8 cellular contexts compared by ENCODE assay signal in the genomic region with DNA sequence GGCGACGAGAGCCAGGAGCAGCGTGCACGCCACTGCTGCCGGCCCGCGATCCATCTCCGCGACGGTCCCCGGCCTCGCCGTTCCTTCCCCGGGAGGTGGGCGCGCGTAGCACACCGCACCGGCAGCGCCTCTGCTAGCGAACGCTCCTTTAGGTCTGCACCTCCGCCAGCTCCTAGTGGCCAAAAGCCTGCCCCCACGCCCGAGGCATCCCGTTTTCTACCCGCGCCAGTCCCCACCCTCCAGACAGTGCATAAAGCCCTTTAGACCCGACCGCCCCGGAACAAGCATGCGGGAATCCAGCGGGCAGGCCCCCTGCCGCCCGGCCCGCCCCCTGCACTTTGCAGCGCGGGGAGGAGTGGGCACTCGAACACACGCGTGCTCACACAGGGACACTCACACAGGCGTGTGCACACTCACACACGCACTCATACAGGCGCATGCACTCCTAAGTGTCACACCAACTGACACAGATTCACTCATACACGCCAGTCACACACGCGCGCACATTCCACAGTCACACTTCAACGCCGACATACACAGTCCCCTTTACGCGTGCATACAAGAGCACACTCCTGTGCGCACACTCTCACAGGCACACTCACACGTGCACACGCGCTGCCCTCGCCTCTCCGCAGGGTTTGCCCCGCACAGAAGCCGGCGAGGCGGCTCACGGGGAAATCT. TPM values are rescaled to one million over a fixed set of nuclear protein-coding genes. Genes with fewer than 3 reads are reported as not detected.
DNase-seq lines count a peak whose midpoint lies in the region; ATAC-seq and TF ChIP-seq lines count a peak whose summit lies in the region.

Gene LRP2 (minus strand): TSS at position 189 of the 681 bp plus-strand sequence. CDS start 135 bp downstream, at position 54.

- no peaks in the 10 kb centered on the region for H3K9me3 ChIP-seq in HUES64 (ENCODE audit: insufficient read depth, low read depth, low read length)

- ATAC-seq in Right ventricle myocardium superior (ENCODE audit: poor library complexity) = peak; percentile 18
- no peak for ATAC-seq in GM19035 (IDR thresholded peaks at IDR 0.05; ENCODE audit: unreplicated experiment)
- ATAC-seq in GM21515 (IDR thresholded peaks at IDR 0.05; ENCODE audit: unreplicated experiment) = no peak
- no peak for ATAC-seq in GM21576 (IDR thresholded peaks at IDR 0.05; ENCODE audit: unreplicated experiment)

- peak within 1 kb of the TSS; percentile 56 for H3K9ac ChIP-seq in HUES64 (ENCODE audit: low read depth, low read length)

- H3K4me1 Mint-ChIP-seq in activated T-helper 1 cell treated with anti-CD3 and anti-CD28 coated beads, Interleukin-12 subunit alpha, Interleukin-12 subunit beta, Interleukin-2, Interleukin-4 antibody, amounts not matched to agents 30 ng/mL and 10 ng/mL and 1 ng/mL, durations not matched to agents 14 hours and 24 hours and 36 hours (ENCODE audit: low read depth) = peaks cover 31% of the 10 kb centered on the region
- peaks cover 40% of the 10 kb centered on the region for H3K4me1 Mint-ChIP-seq in osteocyte (ENCODE audit: unreplicated experiment)

- POLR2A ChIA-PET in AG04449 (lab: Yijun Ruan, JAX) = no interaction called here

- intact Hi-C loops in activated T-helper 1 cell treated with anti-CD3 and anti-CD28 coated beads, Interleukin-12 subunit alpha, Interleukin-12 subunit beta, Interleukin-2, Interleukin-4 antibody, amounts not matched to agents 30 ng/mL and 10 ng/mL and 1 ng/mL, durations not matched to agents 14 hours and 24 hours and 36 hours (cut with micrococcal nuclease) = loop anchor here (2.0 to 10.0 kb wide), 5 partner anchors 100 to 1116 kb away; partner anchors contain the start of genes CFAP210, PHOSPHO2, SSB and STK39
- intact Hi-C loops in Right ventricle myocardium superior (cut with DNase I) = no loop called here

- DNase-seq in AG04449 (ENCODE audit: low read depth, low spot score) = no peak
- DNase-seq in activated T-helper 1 cell treated with anti-CD3 and anti-CD28 coated beads, Interleukin-12 subunit alpha, Interleukin-12 subunit beta, Interleukin-2, Interleukin-4 antibody, amounts not matched to agents 30 ng/mL and 10 ng/mL and 1 ng/mL, durations not matched to agents 14 hours and 24 hours and 36 hours (ENCODE audit: low spot score) = peak; percentile 8
- DNase-seq in Right ventricle myocardium superior = no peak
- no peak for DNase-seq in osteocyte (ENCODE audit: extremely low spot score, unreplicated experiment)

- H3K27ac Mint-ChIP-seq in activated T-helper 1 cell treated with anti-CD3 and anti-CD28 coated beads, Interleukin-12 subunit alpha, Interleukin-12 subunit beta, Interleukin-2, Interleukin-4 antibody, amounts not matched to agents 30 ng/mL and 10 ng/mL and 1 ng/mL, durations not matched to agents 14 hours and 24 hours and 36 hours = peak within 1 kb of the TSS; percentile 75
- H3K27ac Mint-ChIP-seq in osteocyte (ENCODE audit: unreplicated experiment) = no peak within 1 kb of the TSS

- H3K27me3 ChIP-seq in HUES64 (ENCODE audit: insufficient read depth, low read length) = peaks cover 63% of the 10 kb centered on the region

- no peaks in the 10 kb centered on the region for H3K9me3 Mint-ChIP-seq in activated T-helper 1 cell treated with anti-CD3 and anti-CD28 coated beads, Interleukin-12 subunit alpha, Interleukin-12 subunit beta, Interleukin-2, Interleukin-4 antibody, amounts not matched to agents 30 ng/mL and 10 ng/mL and 1 ng/mL, durations not matched to agents 14 hours and 24 hours and 36 hours
- H3K9me3 Mint-ChIP-seq in osteocyte (ENCODE audit: unreplicated experiment) = no peaks in the 10 kb centered on the region

- peaks cover 53% of the 10 kb centered on the region for H3K27me3 Mint-ChIP-seq in activated T-helper 1 cell treated with anti-CD3 and anti-CD28 coated beads, Interleukin-12 subunit alpha, Interleukin-12 subunit beta, Interleukin-2, Interleukin-4 antibody, amounts not matched to agents 30 ng/mL and 10 ng/mL and 1 ng/mL, durations not matched to agents 14 hours and 24 hours and 36 hours (ENCODE audit: insufficient read depth)
- H3K27me3 Mint-ChIP-seq in osteocyte (ENCODE audit: unreplicated experiment) = peaks cover 51% of the 10 kb centered on the region

- H3K4me3 ChIP-seq in AG04449 (ENCODE audit: low read depth, low read length) (peak within 1 kb of the TSS; percentile 38), HUES64 (ENCODE audit: low read length) (peak within 1 kb of the TSS; percentile 56)

- TF ChIP-seq CTCF in AG04449 (IDR thresholded peaks at IDR 0.05; ENCODE audit: insufficient read depth, low read length, missing control alignments) (no peak), osteocyte (IDR thresholded peaks at IDR 0.05) (no peak)

- peak within 1 kb of the TSS; percentile 11; the same call in 1 of the 2 replicates for H3K27ac ChIP-seq in HUES64 (ENCODE audit: low read depth, low read length)

- peaks cover 21% of the 10 kb centered on the region; the same call in 1 of the 2 replicates for H3K4me1 ChIP-seq in HUES64 (ENCODE audit: insufficient read depth, low read length)

- WGBS in HUES64 = 1% methylated on average over 63 of the region's 63 CpGs

- H3K36me3 ChIP-seq in HUES64 (ENCODE audit: insufficient read depth, low read length) = no peaks in the 10 kb centered on the region

- peak within 1 kb of the TSS; percentile 88 for H3K4me3 Mint-ChIP-seq in activated T-helper 1 cell treated with anti-CD3 and anti-CD28 coated beads, Interleukin-12 subunit alpha, Interleukin-12 subunit beta, Interleukin-2, Interleukin-4 antibody, amounts not matched to agents 30 ng/mL and 10 ng/mL and 1 ng/mL, durations not matched to agents 14 hours and 24 hours and 36 hours
- peak within 1 kb of the TSS; percentile 75 for H3K4me3 Mint-ChIP-seq in osteocyte (ENCODE audit: unreplicated experiment)

- H3K36me3 Mint-ChIP-seq in activated T-helper 1 cell treated with anti-CD3 and anti-CD28 coated beads, Interleukin-12 subunit alpha, Interleukin-12 subunit beta, Interleukin-2, Interleukin-4 antibody, amounts not matched to agents 30 ng/mL and 10 ng/mL and 1 ng/mL, durations not matched to agents 14 hours and 24 hours and 36 hours (ENCODE audit: low read depth) = peaks cover 4% of the 10 kb centered on the region
- H3K36me3 Mint-ChIP-seq in osteocyte (ENCODE audit: unreplicated experiment) = no peaks in the 10 kb centered on the region

- CTCF ChIA-PET in AG04449 (lab: Yijun Ruan, JAX) = no interaction called here

RNA-seq across cellular contexts. Expression of gene LRP2, which starts in this region (rescaled TPM):
- polyA plus RNA-seq in HUES64 (2013, experiment 1 of 2) = 3.7 TPM
- 8.4 TPM for polyA plus RNA-seq in HUES64 (2013, experiment 2 of 2)
- 0.05 and 0.17 TPM in 2 replicates for total RNA-seq in activated T-helper 1 cell treated with anti-CD3 and anti-CD28 coated beads, Interleukin-12 subunit alpha, Interleukin-12 subunit beta, Interleukin-2, Interleukin-4 antibody, amounts not matched to agents 30 ng/mL and 10 ng/mL and 1 ng/mL, durations not matched to agents 14 hours and 24 hours and 36 hours
- total RNA-seq in Right ventricle myocardium superior = not detected
- 0.24 TPM in 2 replicates for total RNA-seq in osteocyte

Comparison
In these comparisons a context has a peak if more than half of its experiments do, and no peak if none do; other contexts are left out.
1. Peak in DNase-seq in activated T-helper 1 cell treated with anti-CD3 and anti-CD28 coated beads, Interleukin-12 subunit alpha, Interleukin-12 subunit beta, Interleukin-2, Interleukin-4 antibody, amounts not matched to agents 30 ng/mL and 10 ng/mL and 1 ng/mL, durations not matched to agents 14 hours and 24 hours and 36 hours; RNA of the gene not detected or under 1 TPM.
2. Peak in ATAC-seq in Right ventricle myocardium superior; RNA of the gene not detected or under 1 TPM.